Comparison of ENCODE assay signal across 20 cellular contexts in the genomic region with DNA sequence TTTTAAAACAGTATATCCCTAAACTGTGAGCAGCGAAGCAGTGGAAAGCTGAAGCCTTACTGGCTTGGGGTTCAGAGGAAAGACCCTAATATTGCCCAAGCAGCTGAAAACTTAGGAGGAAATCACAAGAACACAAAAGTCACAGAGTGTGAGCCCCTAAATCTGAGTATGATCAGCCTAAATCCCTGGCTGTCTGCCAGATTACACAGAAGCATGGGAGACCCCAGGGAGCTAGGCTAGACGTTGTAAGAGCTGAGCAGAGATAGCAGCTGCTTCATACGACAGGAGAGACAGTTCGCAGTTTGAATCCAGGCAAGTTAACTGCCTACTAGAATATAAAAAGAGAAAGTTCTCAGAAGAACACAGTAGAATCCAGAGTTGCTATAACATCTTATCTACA.
DNase-seq lines count a peak whose midpoint lies in the region; ATAC-seq, FAIRE-seq and TF ChIP-seq lines count a peak whose summit lies in the region.
"Had no signal": no experiment of that assay in that cellular context is flagged by ENCODE, and none has a peak within 500 bp of the region (broad histone marks: within the 10 kb centered on the region; RNA-seq: fewer than 3 reads in every experiment).

No MANE protein-coding gene starts in this region.

- no peak for TF ChIP-seq POLR2A in GM12892 (IDR thresholded peaks at IDR 0.05; ENCODE audit: low read depth, low read length)

- no peak overlapping the region for H3K4me3 Mint-ChIP-seq in memory B cell
- H3K4me3 Mint-ChIP-seq in activated T-helper 2 cell treated with anti-CD3 and anti-CD28 coated beads, Interferon-gamma antibody, Interleukin-2, Interleukin-4, amounts not matched to agents 10 μg/mL and 5 μg/mL and 100 μg/mL, durations not matched to agents 14 hours and 24 hours and 36 hours (ENCODE audit: low read depth): no peak overlapping the region
- H3K4me3 Mint-ChIP-seq: activated CD4-positive, alpha-beta memory T cell treated with anti-CD3 and anti-CD28 coated beads, Interleukin-2, amount 10 ng/mL, durations not matched to agents 7 days and 5 days; activated naive CD4-positive, alpha-beta T cell treated with anti-CD3 and anti-CD28 coated beads, Interleukin-2, amount 10 ng/mL, durations not matched to agents 7 days and 5 days had no signal

- H3K9me3 ChIP-seq in BLaER1: no peaks in the 10 kb centered on the region
- H3K9me3 ChIP-seq: upper lobe of right lung had no signal

- peaks cover 11% of the 10 kb centered on the region; the same call in 1 of the 2 replicates for H4K20me1 ChIP-seq in BLaER1

- peak overlapping the region; percentile 62 for H3K27ac ChIP-seq in BLaER1
- H3K27ac ChIP-seq: upper lobe of right lung had no signal

- peak overlapping the region; percentile 75 for H3K4me2 ChIP-seq in BLaER1

- no peak overlapping the region for H3K4me3 ChIP-seq in BLaER1
- H3K4me3 ChIP-seq: upper lobe of right lung had no signal

- H3K9ac ChIP-seq in BLaER1: peak overlapping the region; percentile 47

- peak; percentile 24 for FAIRE-seq in GM12892 (lab: Jason Lieb, UNC)
- FAIRE-seq: GM18507 had no signal

- ATAC-seq in memory B cell (ENCODE audit: low read depth): no peak
- ATAC-seq: HCT116, upper lobe of right lung had no signal

- peak overlapping the region; percentile 28 for H3K27ac Mint-ChIP-seq in memory B cell
- H3K27ac Mint-ChIP-seq in activated T-helper 2 cell treated with anti-CD3 and anti-CD28 coated beads, Interferon-gamma antibody, Interleukin-2, Interleukin-4, amounts not matched to agents 10 μg/mL and 5 μg/mL and 100 μg/mL, durations not matched to agents 14 hours and 24 hours and 36 hours: no peak overlapping the region
- H3K27ac Mint-ChIP-seq: activated CD4-positive, alpha-beta memory T cell treated with anti-CD3 and anti-CD28 coated beads, Interleukin-2, amount 10 ng/mL, durations not matched to agents 7 days and 5 days; activated naive CD4-positive, alpha-beta T cell treated with anti-CD3 and anti-CD28 coated beads, Interleukin-2, amount 10 ng/mL, durations not matched to agents 7 days and 5 days had no signal

- H3K27me3 Mint-ChIP-seq in memory B cell: no peaks in the 10 kb centered on the region
- H3K27me3 Mint-ChIP-seq in activated T-helper 2 cell treated with anti-CD3 and anti-CD28 coated beads, Interferon-gamma antibody, Interleukin-2, Interleukin-4, amounts not matched to agents 10 μg/mL and 5 μg/mL and 100 μg/mL, durations not matched to agents 14 hours and 24 hours and 36 hours (ENCODE audit: low read depth): no peaks in the 10 kb centered on the region
- H3K27me3 Mint-ChIP-seq: activated CD4-positive, alpha-beta memory T cell treated with anti-CD3 and anti-CD28 coated beads, Interleukin-2, amount 10 ng/mL, durations not matched to agents 7 days and 5 days; activated naive CD4-positive, alpha-beta T cell treated with anti-CD3 and anti-CD28 coated beads, Interleukin-2, amount 10 ng/mL, durations not matched to agents 7 days and 5 days had no signal

- H3K4me1 ChIP-seq in BLaER1: peaks cover 45% of the 10 kb centered on the region
- H3K4me1 ChIP-seq: upper lobe of right lung had no signal

- H3K36me3 Mint-ChIP-seq in memory B cell: peaks cover 15% of the 10 kb centered on the region
- peaks cover 8% of the 10 kb centered on the region for H3K36me3 Mint-ChIP-seq in activated T-helper 2 cell treated with anti-CD3 and anti-CD28 coated beads, Interferon-gamma antibody, Interleukin-2, Interleukin-4, amounts not matched to agents 10 μg/mL and 5 μg/mL and 100 μg/mL, durations not matched to agents 14 hours and 24 hours and 36 hours (ENCODE audit: low read depth)

- intact Hi-C loops in activated T-helper 2 cell treated with anti-CD3 and anti-CD28 coated beads, Interferon-gamma antibody, Interleukin-2, Interleukin-4, amounts not matched to agents 10 μg/mL and 5 μg/mL and 100 μg/mL, durations not matched to agents 14 hours and 24 hours and 36 hours (cut with micrococcal nuclease): no loop called here

- H3K4me1 Mint-ChIP-seq in memory B cell: peaks cover 21% of the 10 kb centered on the region
- H3K4me1 Mint-ChIP-seq in activated T-helper 2 cell treated with anti-CD3 and anti-CD28 coated beads, Interferon-gamma antibody, Interleukin-2, Interleukin-4, amounts not matched to agents 10 μg/mL and 5 μg/mL and 100 μg/mL, durations not matched to agents 14 hours and 24 hours and 36 hours (ENCODE audit: low read depth): peaks cover 19% of the 10 kb centered on the region

- no peaks in the 10 kb centered on the region for H3K9me3 Mint-ChIP-seq in memory B cell
- H3K9me3 Mint-ChIP-seq in activated T-helper 2 cell treated with anti-CD3 and anti-CD28 coated beads, Interferon-gamma antibody, Interleukin-2, Interleukin-4, amounts not matched to agents 10 μg/mL and 5 μg/mL and 100 μg/mL, durations not matched to agents 14 hours and 24 hours and 36 hours: peaks cover 3% of the 10 kb centered on the region

- 0 out of 2 replicates have a peak, but pooled peaks cover 6% of the 10 kb centered on the region for H3K36me3 ChIP-seq in BLaER1
- H3K36me3 ChIP-seq: upper lobe of right lung had no signal

- no peak for DNase-seq in GM12892 (ENCODE audit: insufficient read length)
- DNase-seq in OCI-M1 (lab: John Stamatoyannopoulos, UW): peak; percentile 8
- no peak for DNase-seq in memory B cell (ENCODE audit: low spot score in 2 of 2)
- no peak for DNase-seq in NCI-H2227 (lab: John Stamatoyannopoulos, UW; ENCODE audit: unreplicated experiment)
- DNase-seq in activated T-helper 2 cell treated with anti-CD3 and anti-CD28 coated beads, Interferon-gamma antibody, Interleukin-2, Interleukin-4, amounts not matched to agents 10 μg/mL and 5 μg/mL and 100 μg/mL, durations not matched to agents 14 hours and 24 hours and 36 hours (ENCODE audit: low spot score): no peak
- no peak for DNase-seq in activated effector memory CD4-positive, alpha-beta T cell treated with Interleukin-2 at 50 U/mL for 16 hours
- no peak for DNase-seq in DMS153 treated with DMSO at 0.1 percent for 48 hours (lab: John Stamatoyannopoulos, UW; ENCODE audit: unreplicated experiment)
- DNase-seq: activated CD4-positive, alpha-beta memory T cell treated with anti-CD3 and anti-CD28 coated beads, Interleukin-2, amount 10 ng/mL, durations not matched to agents 7 days and 5 days; activated naive CD4-positive, alpha-beta T cell treated with anti-CD3 and anti-CD28 coated beads, Interleukin-2, amount 10 ng/mL, durations not matched to agents 7 days and 5 days; COR-L47; head of caudate nucleus; NCI-H1417 treated with DMSO at 0.1 percent for 48 hours; NCI-H2227 treated with DMSO at 0.1 percent for 48 hours; RPMI8226; stimulated activated CD4-positive, alpha-beta T cell treated with anti-CD3 and anti-CD28 coated beads, Interleukin-4, amount 100 ng/mL, for 4 hours; T-helper 9 cell; upper lobe of right lung had no signal

- no peaks in the 10 kb centered on the region for H3K27me3 ChIP-seq in BLaER1
- H3K27me3 ChIP-seq: upper lobe of right lung had no signal
